ENCODE assay signal across 1 cellular context in the genomic region with DNA sequence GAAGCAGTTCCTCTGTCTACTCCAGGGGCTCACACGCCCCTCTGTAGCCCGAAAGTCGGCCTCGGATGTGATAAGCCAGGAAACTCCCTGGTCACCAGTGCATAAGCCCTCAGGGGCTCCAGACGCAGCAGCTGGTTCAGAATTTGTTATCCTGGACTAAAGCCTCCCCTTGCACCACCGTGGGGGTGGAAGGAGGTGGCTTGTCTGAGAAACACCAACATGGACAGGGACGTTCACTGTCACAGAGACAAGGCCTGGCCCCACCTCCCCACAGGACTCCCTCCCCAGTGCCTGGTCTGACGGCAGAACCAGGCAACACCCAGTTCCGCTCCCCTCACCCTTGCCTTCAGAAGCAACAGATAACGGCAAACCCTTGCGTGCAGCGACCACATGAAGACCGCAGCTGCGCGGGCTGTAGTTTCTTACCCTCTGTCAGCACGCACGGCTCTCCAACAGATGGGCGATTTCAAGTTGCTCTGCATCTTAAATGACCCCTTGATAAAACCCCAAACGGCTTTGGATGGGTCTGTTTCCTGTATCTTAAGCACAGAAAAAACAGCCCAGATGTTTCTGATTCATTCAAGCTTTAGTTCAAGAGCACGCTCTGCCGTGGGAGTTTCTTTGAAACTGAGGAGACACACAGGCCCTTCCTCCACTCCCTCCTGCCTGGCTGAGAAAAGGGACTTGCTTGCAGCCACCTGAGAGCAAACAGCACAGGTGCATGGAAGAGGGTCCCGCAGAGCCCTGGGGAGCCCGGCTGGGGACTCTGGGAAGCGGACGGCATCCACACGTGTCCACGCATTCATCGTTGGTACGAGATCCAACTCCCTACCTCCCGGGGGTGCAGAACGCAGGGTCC.
A peak's percentile ranks its signal among the peaks of the same experiment; 100 is the strongest.
TF ChIP-seq lines count a peak whose summit lies in the region.

No MANE protein-coding gene starts in this region.

TF ChIP-seq in K562, 482 proteins besides CTCF, POLR2A, EP300 and RAD21 (continued from another document and continues in another):
- TF ChIP-seq TEAD2 (tag; IDR thresholded peaks at IDR 0.05) (no peak), SIN3B (IDR thresholded peaks at IDR 0.05; ENCODE audit: low read depth) (no peak), ARID3A (IDR thresholded peaks at IDR 0.05; ENCODE audit: borderline replicate concordance, low read depth, low read length) (no peak), ILK (tag; IDR thresholded peaks at IDR 0.05; ENCODE audit: borderline replicate concordance, low read depth) (no peak), FOXO4 (CRISPR knock-in tag; IDR thresholded peaks at IDR 0.05) (no peak), FOXK1 (CRISPR knock-in tag; IDR thresholded peaks at IDR 0.05; ENCODE audit: borderline replicate concordance) (no peak), TEAD1 (CRISPR knock-in tag; IDR thresholded peaks at IDR 0.05) (no peak; a peak in 1 of 4 replicates), SIRT6 (IDR thresholded peaks at IDR 0.05; ENCODE audit: low read depth, low read length) (no peak), FOSL1 (tag; conservative IDR thresholded peaks at IDR 0.05) (no peak), ETS2 (tag; IDR thresholded peaks at IDR 0.05; ENCODE audit: borderline replicate concordance, poor library complexity, severe bottlenecking) (no peak), XRCC3 (IDR thresholded peaks at IDR 0.05) (no peak), POLR2G (IDR thresholded peaks at IDR 0.05; ENCODE audit: low read depth, low read length) (peak; percentile 55; the same call in 1 of the 2 replicates), KAT7 (CRISPR knock-in tag; IDR thresholded peaks at IDR 0.05; ENCODE audit: borderline replicate concordance) (no peak), TOE1 (IDR thresholded peaks at IDR 0.05; ENCODE audit: borderline replicate concordance) (no peak; the same call in 1 of the 2 replicates), TOE1 (CRISPR knock-in tag; IDR thresholded peaks at IDR 0.05; ENCODE audit: borderline replicate concordance, low read depth) (no peak), ZNF133 (CRISPR knock-in tag; IDR thresholded peaks at IDR 0.05) (no peak), RAD51 (IDR thresholded peaks at IDR 0.05; ENCODE audit: borderline replicate concordance, low read depth) (no peak), NRF1 (conservative IDR thresholded peaks at IDR 0.05 in 1 of 2, IDR thresholded peaks at IDR 0.05 in 1 of 2) (peak; percentile 88 to 90), ZNF280A (IDR thresholded peaks at IDR 0.05; ENCODE audit: low read depth, partially characterized antibody) (no peak), HNRNPL (IDR thresholded peaks at IDR 0.05; ENCODE audit: low read depth, low read length) (no peak), ZZZ3 (IDR thresholded peaks at IDR 0.05) (no peak), ZNF444 (CRISPR knock-in tag; IDR thresholded peaks at IDR 0.05) (no peak), POLR2AphosphoS5 (IDR thresholded peaks at IDR 0.05; ENCODE audit: control insufficient read depth, insufficient read depth, low read depth, low read length) (no peak), ARID3B (CRISPR knock-in tag; IDR thresholded peaks at IDR 0.05; ENCODE audit: borderline replicate concordance) (no peak), MBD2 (IDR thresholded peaks at IDR 0.05; ENCODE audit: borderline replicate concordance, low read depth) (no peak), ZNF143 (CRISPR knock-in tag; IDR thresholded peaks at IDR 0.05) (no peak), KDM1A (IDR thresholded peaks at IDR 0.05) (no peak), CBX1 (IDR thresholded peaks at IDR 0.05; ENCODE audit: low read depth) (no peak; the same call in 1 of the 2 replicates), HDAC2 (IDR thresholded peaks at IDR 0.05) (peak; percentile 83), MED1 (CRISPR knock-in tag; IDR thresholded peaks at IDR 0.05; ENCODE audit: borderline replicate concordance) (no peak), BMI1 (IDR thresholded peaks at IDR 0.05; ENCODE audit: low read length) (no peak), ZMIZ1 (IDR thresholded peaks at IDR 0.05; ENCODE audit: low read depth in 2 of 2, low read length in 2 of 2) (no peak), ZNF592 (IDR thresholded peaks at IDR 0.05) (no peak), NFATC3 (IDR thresholded peaks at IDR 0.05) (no peak)
- TF ChIP-seq, protein P1, sequence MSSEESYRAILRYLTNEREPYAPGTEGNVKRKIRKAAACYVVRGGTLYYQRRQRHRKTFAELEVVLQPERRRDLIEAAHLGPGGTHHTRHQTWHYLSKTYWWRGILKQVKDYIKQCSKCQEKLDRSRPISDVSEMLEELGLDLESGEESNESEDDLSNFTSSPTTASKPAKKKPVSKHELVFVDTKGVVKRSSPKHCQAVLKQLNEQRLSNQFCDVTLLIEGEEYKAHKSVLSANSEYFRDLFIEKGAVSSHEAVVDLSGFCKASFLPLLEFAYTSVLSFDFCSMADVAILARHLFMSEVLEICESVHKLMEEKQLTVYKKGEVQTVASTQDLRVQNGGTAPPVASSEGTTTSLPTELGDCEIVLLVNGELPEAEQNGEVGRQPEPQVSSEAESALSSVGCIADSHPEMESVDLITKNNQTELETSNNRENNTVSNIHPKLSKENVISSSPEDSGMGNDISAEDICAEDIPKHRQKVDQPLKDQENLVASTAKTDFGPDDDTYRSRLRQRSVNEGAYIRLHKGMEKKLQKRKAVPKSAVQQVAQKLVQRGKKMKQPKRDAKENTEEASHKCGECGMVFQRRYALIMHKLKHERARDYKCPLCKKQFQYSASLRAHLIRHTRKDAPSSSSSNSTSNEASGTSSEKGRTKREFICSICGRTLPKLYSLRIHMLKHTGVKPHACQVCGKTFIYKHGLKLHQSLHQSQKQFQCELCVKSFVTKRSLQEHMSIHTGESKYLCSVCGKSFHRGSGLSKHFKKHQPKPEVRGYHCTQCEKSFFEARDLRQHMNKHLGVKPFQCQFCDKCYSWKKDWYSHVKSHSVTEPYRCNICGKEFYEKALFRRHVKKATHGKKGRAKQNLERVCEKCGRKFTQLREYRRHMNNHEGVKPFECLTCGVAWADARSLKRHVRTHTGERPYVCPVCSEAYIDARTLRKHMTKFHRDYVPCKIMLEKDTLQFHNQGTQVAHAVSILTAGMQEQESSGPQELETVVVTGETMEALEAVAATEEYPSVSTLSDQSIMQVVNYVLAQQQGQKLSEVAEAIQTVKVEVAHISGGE (CRISPR knock-in tag; IDR thresholded peaks at IDR 0.05) = no peak; a peak in 1 of 6 replicates
- TF ChIP-seq, protein P2, sequence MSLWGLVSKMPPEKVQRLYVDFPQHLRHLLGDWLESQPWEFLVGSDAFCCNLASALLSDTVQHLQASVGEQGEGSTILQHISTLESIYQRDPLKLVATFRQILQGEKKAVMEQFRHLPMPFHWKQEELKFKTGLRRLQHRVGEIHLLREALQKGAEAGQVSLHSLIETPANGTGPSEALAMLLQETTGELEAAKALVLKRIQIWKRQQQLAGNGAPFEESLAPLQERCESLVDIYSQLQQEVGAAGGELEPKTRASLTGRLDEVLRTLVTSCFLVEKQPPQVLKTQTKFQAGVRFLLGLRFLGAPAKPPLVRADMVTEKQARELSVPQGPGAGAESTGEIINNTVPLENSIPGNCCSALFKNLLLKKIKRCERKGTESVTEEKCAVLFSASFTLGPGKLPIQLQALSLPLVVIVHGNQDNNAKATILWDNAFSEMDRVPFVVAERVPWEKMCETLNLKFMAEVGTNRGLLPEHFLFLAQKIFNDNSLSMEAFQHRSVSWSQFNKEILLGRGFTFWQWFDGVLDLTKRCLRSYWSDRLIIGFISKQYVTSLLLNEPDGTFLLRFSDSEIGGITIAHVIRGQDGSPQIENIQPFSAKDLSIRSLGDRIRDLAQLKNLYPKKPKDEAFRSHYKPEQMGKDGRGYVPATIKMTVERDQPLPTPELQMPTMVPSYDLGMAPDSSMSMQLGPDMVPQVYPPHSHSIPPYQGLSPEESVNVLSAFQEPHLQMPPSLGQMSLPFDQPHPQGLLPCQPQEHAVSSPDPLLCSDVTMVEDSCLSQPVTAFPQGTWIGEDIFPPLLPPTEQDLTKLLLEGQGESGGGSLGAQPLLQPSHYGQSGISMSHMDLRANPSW (CRISPR knock-in tag; IDR thresholded peaks at IDR 0.05) = no peak
